ENCODE assay signal across 35 cellular contexts in genomic region chr22:22040908-22041307, GRCh38.
"Had no signal": no experiment of that assay in that cellular context is flagged by ENCODE, and none has a peak within 500 bp of the region (broad histone marks: within the 10 kb centered on the region; RNA-seq: fewer than 3 reads in every experiment).

No MANE protein-coding gene starts in this region.

- H3K4me1 ChIP-seq: adrenal gland, breast epithelium, colonic mucosa, esophagus muscularis mucosa, foreskin keratinocyte, heart right ventricle had no signal

- DNase-seq: activated CD4-positive, alpha-beta memory T cell treated with anti-CD3 and anti-CD28 coated beads for 36 hours; activated CD4-positive, alpha-beta T cell treated with anti-CD3 and anti-CD28 coated beads for 36 hours; activated CD4-positive, alpha-beta T cell treated with anti-CD3 and anti-CD28 coated beads, Interleukin-2, amount 10 ng/mL, durations not matched to agents 24 days and 14 days; activated CD4-positive, CD25-positive, alpha-beta regulatory T cell; activated CD4-positive, CD25-positive, alpha-beta regulatory T cell treated with anti-CD3 and anti-CD28 coated beads, Interleukin-2, amount 50 U/mL, for 72 hours; activated CD8-positive, alpha-beta memory T cell treated with anti-CD3 and anti-CD28 coated beads, Interleukin-2, amount 10 ng/mL, durations not matched to agents 7 days and 5 days; activated CD8-positive, alpha-beta memory T cell treated with anti-CD3 and anti-CD28 coated beads, Interleukin-2, amount 50 U/mL, for 4 hours; activated CD8-positive, alpha-beta T cell treated with anti-CD3 and anti-CD28 coated beads, Interleukin-2, amount 10 ng/mL, durations not matched to agents 7 days and 5 days; activated effector memory CD4-positive, alpha-beta T cell treated with anti-CD3 and anti-CD28 coated beads, Interleukin-2, amount 50 U/mL, for 16 hours; activated naive CD4-positive, alpha-beta T cell treated with anti-CD3 and anti-CD28 coated beads for 36 hours; activated naive CD8-positive, alpha-beta T cell treated with anti-CD3 and anti-CD28 coated beads for 36 hours; activated naive CD8-positive, alpha-beta T cell treated with anti-CD3 and anti-CD28 coated beads, Interleukin-2, amount 50 U/mL, for 24 hours; activated T-cell treated with anti-CD3 and anti-CD28 coated beads, Interleukin-2, amount 50 U/mL, for 1 hour; activated T-cell treated with anti-CD3 and anti-CD28 coated beads, Interleukin-2, amount 50 U/mL, for 48 hours; adrenal gland; amygdala; aorta; central memory CD4-positive, alpha-beta T cell; cerebellar nuclear complex; colonic mucosa; effector memory CD4-positive, alpha-beta T cell; endodermal cell; erythroblast; foreskin keratinocyte; gastrocnemius medialis; glutamatergic neuron; heart right ventricle; T-helper 2 cell had no signal

- H3K36me3 ChIP-seq: adrenal gland, cardiac muscle cell, colonic mucosa, esophagus muscularis mucosa, gastrocnemius medialis, heart right ventricle had no signal

- H3K4me1 Mint-ChIP-seq: activated CD8-positive, alpha-beta memory T cell treated with anti-CD3 and anti-CD28 coated beads, Interleukin-2, amount 10 ng/mL, durations not matched to agents 7 days and 5 days; activated naive CD4-positive, alpha-beta T cell treated with anti-CD3 and anti-CD28 coated beads, Interleukin-2, amount 50 U/mL, for 24 hours had no signal

- H3K27me3 ChIP-seq: adrenal gland, breast epithelium, colonic mucosa, esophagus muscularis mucosa, gastrocnemius medialis had no signal

- H3K9me3 Mint-ChIP-seq: activated CD4-positive, alpha-beta memory T cell treated with anti-CD3 and anti-CD28 coated beads for 36 hours; activated CD4-positive, alpha-beta T cell treated with anti-CD3 and anti-CD28 coated beads, Interleukin-2, amount 10 ng/mL, durations not matched to agents 24 days and 14 days; activated naive CD4-positive, alpha-beta T cell treated with anti-CD3 and anti-CD28 coated beads for 36 hours; activated naive CD4-positive, alpha-beta T cell treated with anti-CD3 and anti-CD28 coated beads, Interleukin-2, amount 50 U/mL, for 24 hours; activated naive CD8-positive, alpha-beta T cell treated with anti-CD3 and anti-CD28 coated beads for 36 hours; activated naive CD8-positive, alpha-beta T cell treated with anti-CD3 and anti-CD28 coated beads, Interleukin-2, amount 50 U/mL, for 24 hours; activated T-helper 1 cell treated with anti-CD3 and anti-CD28 coated beads, Interleukin-12 subunit alpha, Interleukin-12 subunit beta, Interleukin-2, Interleukin-4 antibody, amounts not matched to agents 30 ng/mL and 10 ng/mL and 1 ng/mL, durations not matched to agents 14 hours and 24 hours and 36 hours; activated T-helper 2 cell treated with anti-CD3 and anti-CD28 coated beads, Interferon-gamma antibody, Interleukin-2, Interleukin-4, amounts not matched to agents 10 μg/mL and 5 μg/mL and 100 μg/mL, durations not matched to agents 14 hours and 24 hours and 36 hours; brain; endodermal cell had no signal

- H3K9me3 ChIP-seq: adrenal gland, breast epithelium, colonic mucosa, esophagus muscularis mucosa, gastrocnemius medialis, heart right ventricle had no signal

- H3K27ac Mint-ChIP-seq: activated CD4-positive, alpha-beta memory T cell treated with anti-CD3 and anti-CD28 coated beads for 36 hours; activated CD4-positive, alpha-beta T cell treated with anti-CD3 and anti-CD28 coated beads for 36 hours; activated CD4-positive, alpha-beta T cell treated with anti-CD3 and anti-CD28 coated beads, Interleukin-2, amount 10 ng/mL, durations not matched to agents 24 days and 14 days; activated CD8-positive, alpha-beta memory T cell treated with anti-CD3 and anti-CD28 coated beads, Interleukin-2, amount 10 ng/mL, durations not matched to agents 7 days and 5 days; activated CD8-positive, alpha-beta T cell treated with anti-CD3 and anti-CD28 coated beads, Interleukin-2, amount 10 ng/mL, durations not matched to agents 7 days and 5 days; activated naive CD4-positive, alpha-beta T cell treated with anti-CD3 and anti-CD28 coated beads for 36 hours; activated naive CD4-positive, alpha-beta T cell treated with anti-CD3 and anti-CD28 coated beads, Interleukin-2, amount 50 U/mL, for 24 hours; activated naive CD8-positive, alpha-beta T cell treated with anti-CD3 and anti-CD28 coated beads for 36 hours; activated naive CD8-positive, alpha-beta T cell treated with anti-CD3 and anti-CD28 coated beads, Interleukin-2, amount 50 U/mL, for 24 hours; activated T-helper 1 cell treated with anti-CD3 and anti-CD28 coated beads, Interleukin-12 subunit alpha, Interleukin-12 subunit beta, Interleukin-2, Interleukin-4 antibody, amounts not matched to agents 30 ng/mL and 10 ng/mL and 1 ng/mL, durations not matched to agents 14 hours and 24 hours and 36 hours; activated T-helper 2 cell treated with anti-CD3 and anti-CD28 coated beads, Interferon-gamma antibody, Interleukin-2, Interleukin-4, amounts not matched to agents 10 μg/mL and 5 μg/mL and 100 μg/mL, durations not matched to agents 14 hours and 24 hours and 36 hours; endodermal cell had no signal

- H3K27ac ChIP-seq: adrenal gland, breast epithelium, cardiac muscle cell, colonic mucosa, esophagus muscularis mucosa, foreskin keratinocyte, gastrocnemius medialis, heart right ventricle had no signal

- H3K36me3 Mint-ChIP-seq: activated CD4-positive, alpha-beta memory T cell treated with anti-CD3 and anti-CD28 coated beads for 36 hours; activated CD8-positive, alpha-beta memory T cell treated with anti-CD3 and anti-CD28 coated beads, Interleukin-2, amount 10 ng/mL, durations not matched to agents 7 days and 5 days; activated naive CD4-positive, alpha-beta T cell treated with anti-CD3 and anti-CD28 coated beads, Interleukin-2, amount 50 U/mL, for 24 hours; activated naive CD8-positive, alpha-beta T cell treated with anti-CD3 and anti-CD28 coated beads for 36 hours; brain had no signal

- H3K4me3 ChIP-seq: adrenal gland, breast epithelium, cardiac muscle cell, colonic mucosa, esophagus muscularis mucosa, gastrocnemius medialis, heart right ventricle had no signal

- H3K27me3 Mint-ChIP-seq: activated CD4-positive, alpha-beta T cell treated with anti-CD3 and anti-CD28 coated beads for 36 hours; activated naive CD4-positive, alpha-beta T cell treated with anti-CD3 and anti-CD28 coated beads, Interleukin-2, amount 50 U/mL, for 24 hours had no signal

- H3K4me3 Mint-ChIP-seq: activated CD4-positive, alpha-beta memory T cell treated with anti-CD3 and anti-CD28 coated beads for 36 hours; activated CD4-positive, alpha-beta T cell treated with anti-CD3 and anti-CD28 coated beads for 36 hours; activated CD4-positive, alpha-beta T cell treated with anti-CD3 and anti-CD28 coated beads, Interleukin-2, amount 10 ng/mL, durations not matched to agents 24 days and 14 days; activated CD8-positive, alpha-beta memory T cell treated with anti-CD3 and anti-CD28 coated beads, Interleukin-2, amount 10 ng/mL, durations not matched to agents 7 days and 5 days; activated CD8-positive, alpha-beta T cell treated with anti-CD3 and anti-CD28 coated beads, Interleukin-2, amount 10 ng/mL, durations not matched to agents 7 days and 5 days; activated naive CD4-positive, alpha-beta T cell treated with anti-CD3 and anti-CD28 coated beads for 36 hours; activated naive CD4-positive, alpha-beta T cell treated with anti-CD3 and anti-CD28 coated beads, Interleukin-2, amount 50 U/mL, for 24 hours; activated naive CD8-positive, alpha-beta T cell treated with anti-CD3 and anti-CD28 coated beads for 36 hours; activated naive CD8-positive, alpha-beta T cell treated with anti-CD3 and anti-CD28 coated beads, Interleukin-2, amount 50 U/mL, for 24 hours; activated T-helper 1 cell treated with anti-CD3 and anti-CD28 coated beads, Interleukin-12 subunit alpha, Interleukin-12 subunit beta, Interleukin-2, Interleukin-4 antibody, amounts not matched to agents 30 ng/mL and 10 ng/mL and 1 ng/mL, durations not matched to agents 14 hours and 24 hours and 36 hours; brain; endodermal cell had no signal

- ATAC-seq: activated CD4-positive, alpha-beta T cell treated with anti-CD3 and anti-CD28 coated beads for 36 hours; activated CD8-positive, alpha-beta memory T cell treated with anti-CD3 and anti-CD28 coated beads, Interleukin-2, amount 10 ng/mL, durations not matched to agents 7 days and 5 days; activated CD8-positive, alpha-beta T cell treated with anti-CD3 and anti-CD28 coated beads, Interleukin-2, amount 10 ng/mL, durations not matched to agents 7 days and 5 days; activated naive CD8-positive, alpha-beta T cell treated with anti-CD3 and anti-CD28 coated beads, Interleukin-2, amount 50 U/mL, for 24 hours; foreskin keratinocyte; gastrocnemius medialis; heart right ventricle had no signal
